ENCODE assay signal across 30 cellular contexts in the genomic region with DNA sequence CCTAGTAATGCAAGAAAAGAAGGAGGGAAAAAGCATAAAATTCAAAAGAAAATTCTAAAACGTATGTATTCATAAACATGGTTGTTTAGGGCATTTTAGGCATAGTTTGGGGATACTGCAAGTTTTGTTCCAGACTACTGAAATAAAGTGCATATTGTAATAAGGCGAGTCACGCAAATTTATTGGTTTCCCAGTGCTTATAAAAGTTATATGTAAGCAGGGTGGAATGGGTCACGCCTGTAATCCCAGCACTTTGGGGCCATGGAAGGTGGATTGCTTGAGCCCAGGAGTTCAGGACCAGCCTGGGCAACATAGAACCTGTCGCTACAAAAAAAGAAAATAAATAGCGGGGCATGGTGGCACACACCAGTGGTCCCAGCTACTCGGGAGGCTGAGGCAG.
"Had no signal": no experiment of that assay in that cellular context is flagged by ENCODE, and none has a peak within 500 bp of the region (broad histone marks: within the 10 kb centered on the region; RNA-seq: fewer than 3 reads in every experiment).

No MANE protein-coding gene starts in this region.

- ATAC-seq: activated CD4-positive, CD25-positive, alpha-beta regulatory T cell treated with anti-CD3 and anti-CD28 coated beads, Interleukin-2, amount 50 U/mL, for 24 hours; activated CD8-positive, alpha-beta T cell treated with anti-CD3 and anti-CD28 coated beads for 36 hours; activated naive CD4-positive, alpha-beta T cell treated with anti-CD3 and anti-CD28 coated beads, Interleukin-2, amount 50 U/mL, for 72 hours; activated T-cell treated with anti-CD3 and anti-CD28 coated beads, Interleukin-2, amount 50 U/mL, for 4 hours; esophagus mucosa; T-helper 17 cell had no signal

- H3K4me1 Mint-ChIP-seq: activated naive CD8-positive, alpha-beta T cell treated with anti-CD3 and anti-CD28 coated beads, Interleukin-2, amount 10 ng/mL, durations not matched to agents 7 days and 5 days; central memory CD8-positive, alpha-beta T cell had no signal

- DNase-seq: activated B cell treated with CpG ODN at 0.5 μM for 24 hours; activated CD4-positive, alpha-beta T cell treated with anti-CD3 and anti-CD28 coated beads for 48 hours; activated CD4-positive, alpha-beta T cell treated with anti-CD3 and anti-CD28 coated beads, Interleukin-2, amount 50 U/mL, for 1 hour; activated CD4-positive, alpha-beta T cell treated with anti-CD3 and anti-CD28 coated beads, Interleukin-2, amount 50 U/mL, for 48 hours; activated CD8-positive, alpha-beta memory T cell treated with anti-CD3 and anti-CD28 coated beads for 24 hours; activated CD8-positive, alpha-beta T cell treated with anti-CD3 and anti-CD28 coated beads for 36 hours; activated effector memory CD4-positive, alpha-beta T cell treated with anti-CD3 and anti-CD28 coated beads, Interleukin-2, amount 50 U/mL, for 16 hours; activated naive CD4-positive, alpha-beta T cell treated with anti-CD3 and anti-CD28 coated beads for 36 hours; activated naive CD8-positive, alpha-beta T cell treated with anti-CD3 and anti-CD28 coated beads, Interleukin-2, amount 10 ng/mL, durations not matched to agents 7 days and 5 days; activated T-cell treated with anti-CD3 and anti-CD28 coated beads, Interleukin-2, amount 50 U/mL, for 4 hours; dorsolateral prefrontal cortex; effector memory CD4-positive, alpha-beta T cell; endodermal cell; foreskin fibroblast; head of caudate nucleus; T-helper 1 cell; T-helper 17 cell; T1000; WERI-Rb-1 had no signal

- H3K4me1 ChIP-seq: ascending aorta, breast epithelium had no signal

- H3K27ac Mint-ChIP-seq: activated B cell treated with CpG ODN at 0.5 μM for 24 hours; activated CD8-positive, alpha-beta T cell treated with anti-CD3 and anti-CD28 coated beads for 36 hours; activated naive CD4-positive, alpha-beta T cell treated with anti-CD3 and anti-CD28 coated beads for 36 hours; activated naive CD8-positive, alpha-beta T cell treated with anti-CD3 and anti-CD28 coated beads, Interleukin-2, amount 10 ng/mL, durations not matched to agents 7 days and 5 days; activated T-helper 2 cell treated with anti-CD3 and anti-CD28 coated beads, Interferon-gamma antibody, Interleukin-2, Interleukin-4, amounts not matched to agents 10 μg/mL and 5 μg/mL and 100 μg/mL, durations not matched to agents 14 hours and 24 hours and 36 hours; brain; dendritic cell treated with granulocyte-macrophage colony-stimulating factor and Interleukin-4, amounts not matched to agents 40 ng/mL and 50 ng/mL, for 4 days; endodermal cell; T-helper 17 cell; T-helper 2 cell treated with Interferon-gamma antibody and Interleukin-4, amounts not matched to agents 5 μg/mL and 100 μg/mL, for 36 hours had no signal

- H3K27me3 ChIP-seq: ascending aorta, breast epithelium, dorsolateral prefrontal cortex had no signal

- H3K9me3 ChIP-seq: ascending aorta, breast epithelium had no signal

- H3K4me3 Mint-ChIP-seq: activated B cell treated with CpG ODN at 0.5 μM for 24 hours; activated CD8-positive, alpha-beta T cell treated with anti-CD3 and anti-CD28 coated beads for 36 hours; activated naive CD4-positive, alpha-beta T cell treated with anti-CD3 and anti-CD28 coated beads for 36 hours; activated naive CD8-positive, alpha-beta T cell treated with anti-CD3 and anti-CD28 coated beads, Interleukin-2, amount 10 ng/mL, durations not matched to agents 7 days and 5 days; activated T-cell treated with anti-CD3 and anti-CD28 coated beads, Interleukin-2, amount 50 U/mL, for 4 hours; brain; central memory CD8-positive, alpha-beta T cell; dendritic cell treated with granulocyte-macrophage colony-stimulating factor and Interleukin-4, amounts not matched to agents 40 ng/mL and 50 ng/mL, for 4 days; endodermal cell; T-helper 17 cell; T-helper 2 cell treated with Interferon-gamma antibody and Interleukin-4, amounts not matched to agents 5 μg/mL and 100 μg/mL, for 36 hours had no signal

- H3K27me3 Mint-ChIP-seq: activated B cell treated with CpG ODN at 0.5 μM for 24 hours; activated CD8-positive, alpha-beta T cell treated with anti-CD3 and anti-CD28 coated beads for 36 hours; activated naive CD8-positive, alpha-beta T cell treated with anti-CD3 and anti-CD28 coated beads, Interleukin-2, amount 10 ng/mL, durations not matched to agents 7 days and 5 days; central memory CD8-positive, alpha-beta T cell; dendritic cell treated with granulocyte-macrophage colony-stimulating factor and Interleukin-4, amounts not matched to agents 40 ng/mL and 50 ng/mL, for 4 days; T-helper 17 cell had no signal

- H3K27ac ChIP-seq: ascending aorta, breast epithelium, coronary artery, dorsolateral prefrontal cortex, WERI-Rb-1 had no signal

- H3K9me3 Mint-ChIP-seq: activated naive CD4-positive, alpha-beta T cell treated with anti-CD3 and anti-CD28 coated beads for 36 hours; activated naive CD4-positive, alpha-beta T cell treated with anti-CD3 and anti-CD28 coated beads, Interleukin-2, amount 50 U/mL, for 72 hours; activated naive CD8-positive, alpha-beta T cell treated with anti-CD3 and anti-CD28 coated beads, Interleukin-2, amount 10 ng/mL, durations not matched to agents 7 days and 5 days; activated T-cell treated with anti-CD3 and anti-CD28 coated beads, Interleukin-2, amount 50 U/mL, for 4 hours had no signal

- H3K36me3 ChIP-seq: breast epithelium had no signal

- H3K4me3 ChIP-seq: ascending aorta, breast epithelium, coronary artery, dorsolateral prefrontal cortex had no signal
